8 cellular contexts compared by ENCODE assay signal in the genomic region with DNA sequence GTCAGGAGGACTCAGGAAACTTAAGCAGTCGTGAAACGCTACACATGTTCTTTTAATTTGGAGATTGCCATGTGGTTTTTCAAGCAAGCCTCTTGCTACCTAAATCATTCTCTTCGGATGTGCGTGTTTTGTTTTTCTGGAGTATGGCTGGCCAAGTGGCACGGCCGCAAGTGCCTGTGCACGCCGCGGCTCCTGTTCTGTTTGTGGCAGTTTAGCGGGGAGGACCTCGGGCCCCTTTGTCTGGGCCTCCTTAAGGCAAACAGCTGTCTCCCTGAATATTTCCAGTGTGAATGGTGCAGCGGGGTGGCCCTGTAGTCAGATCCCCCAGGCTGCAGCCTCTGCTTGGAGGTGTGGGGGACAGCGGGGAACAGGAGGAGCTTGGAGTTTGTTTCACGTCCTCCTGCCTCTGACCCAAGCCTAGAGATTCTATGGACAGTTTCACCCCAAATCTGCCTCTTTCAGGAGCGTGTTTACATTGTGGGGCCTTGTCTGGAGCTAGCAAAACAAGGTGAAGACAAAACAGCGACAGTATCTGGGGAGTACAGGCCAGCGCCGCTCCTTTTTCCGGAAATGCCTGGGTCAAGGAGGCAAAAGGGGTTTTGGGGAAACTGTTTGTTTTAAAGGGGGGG. TPM values are rescaled to one million over a fixed set of nuclear protein-coding genes. Genes with fewer than 3 reads are reported as not detected.
DNase-seq lines count a peak whose midpoint lies in the region; TF ChIP-seq lines count a peak whose summit lies in the region.

No MANE protein-coding gene starts in this region.

- H3K79me2 ChIP-seq in SK-N-SH (ENCODE audit: insufficient read depth) (peaks cover 53% of the 10 kb centered on the region), parathyroid adenoma (peaks cover 21% of the 10 kb centered on the region)

- 2% methylated on average over 19 of the region's 19 CpGs for WGBS in SK-N-SH (ENCODE audit: low lambda C conversion rate)

- no peak for TF ChIP-seq CTCF in SK-N-SH (IDR thresholded peaks at IDR 0.05)
- no peak for TF ChIP-seq CTCF in parathyroid adenoma (IDR thresholded peaks at IDR 0.05)

- H2AFZ ChIP-seq in SK-N-SH (ENCODE audit: low read depth) (no peak overlapping the region; the same call in 1 of the 2 replicates), parathyroid adenoma (peak overlapping the region; percentile 44)

- H3K36me3 ChIP-seq in SK-N-SH (replicated peaks in 1 of 2; ENCODE audit: control insufficient read depth in 1 of 2, insufficient read depth in 2 of 2, low read length in 1 of 2) (no peaks in the 10 kb centered on the region), parathyroid adenoma (ENCODE audit: control insufficient read depth, insufficient read depth, low read length) (no peaks in the 10 kb centered on the region)

- no peaks in the 10 kb centered on the region for H3K36me3 Mint-ChIP-seq in activated CD4-positive, alpha-beta T cell treated with anti-CD3 and anti-CD28 coated beads, Interleukin-2, amount 10 ng/mL, durations not matched to agents 24 days and 14 days (ENCODE audit: low read depth)

- peak overlapping the region; percentile 93 for H3K4me3 Mint-ChIP-seq in activated CD4-positive, alpha-beta T cell treated with anti-CD3 and anti-CD28 coated beads, Interleukin-2, amount 10 ng/mL, durations not matched to agents 24 days and 14 days

- peak overlapping the region; percentile 63 to 79; a peak in 3 of 4 replicates for H3K27ac ChIP-seq in SK-N-SH (ENCODE audit: low read depth in 2 of 2, low read length in 1 of 2)
- H3K27ac ChIP-seq in parathyroid adenoma, result peak overlapping the region; percentile 11

- peak overlapping the region; percentile 83 for H3K27ac Mint-ChIP-seq in activated CD4-positive, alpha-beta T cell treated with anti-CD3 and anti-CD28 coated beads, Interleukin-2, amount 10 ng/mL, durations not matched to agents 24 days and 14 days

- CTCF ChIA-PET in SK-N-SH (lab: Yijun Ruan, JAX), result interaction anchor here (0.6 to 2.8 kb wide), 11 partner anchors 9 to 133 kb away, joined by 3 to 24 read pairs (median 4); no protein-coding TSS in a partner anchor

- H3K4me1 Mint-ChIP-seq in activated CD4-positive, alpha-beta T cell treated with anti-CD3 and anti-CD28 coated beads, Interleukin-2, amount 10 ng/mL, durations not matched to agents 24 days and 14 days, result peaks cover 37% of the 10 kb centered on the region

- peaks cover 2% of the 10 kb centered on the region for H3K27me3 Mint-ChIP-seq in activated CD4-positive, alpha-beta T cell treated with anti-CD3 and anti-CD28 coated beads, Interleukin-2, amount 10 ng/mL, durations not matched to agents 24 days and 14 days

- no peak for TF ChIP-seq EP300 in SK-N-SH (IDR thresholded peaks at IDR 0.05; ENCODE audit: borderline replicate concordance in 1 of 2, low read depth in 1 of 2, low read length in 1 of 2)

- H3F3A ChIP-seq in SK-N-SH (replicated peaks; ENCODE audit: insufficient read depth), result peaks cover 22% of the 10 kb centered on the region

- H4K20me1 ChIP-seq in SK-N-SH (ENCODE audit: insufficient read depth), result peaks cover 13% of the 10 kb centered on the region

- no peak for DNase-seq in activated CD4-positive, alpha-beta T cell treated with anti-CD3 and anti-CD28 coated beads, Interleukin-2, amount 10 ng/mL, durations not matched to agents 24 days and 14 days
- no peak for DNase-seq in activated CD4-positive, alpha-beta T cell treated with anti-CD3 and anti-CD28 coated beads for 48 hours
- DNase-seq in SK-N-SH (peak; percentile 60), fibroblast of gingiva (ENCODE audit: low read depth) (peak; percentile 56), iPS-NIHi7 (ENCODE audit: extremely low spot score) (no peak), NCI-H2081 treated with DMSO at 0.1 percent for 48 hours (lab: John Stamatoyannopoulos, UW) (no peak), OCI-M2 (lab: John Stamatoyannopoulos, UW; ENCODE audit: unreplicated experiment) (no peak)

- H3K9me2 ChIP-seq in SK-N-SH, result no peaks in the 10 kb centered on the region

- H3K4me2 ChIP-seq in SK-N-SH, result peak overlapping the region; percentile 90
- peak overlapping the region; percentile 80 for H3K4me2 ChIP-seq in parathyroid adenoma (ENCODE audit: low read length)

- H3K4me3 ChIP-seq in SK-N-SH (ENCODE audit: low read depth in 2 of 2, low read length in 1 of 2) (peak overlapping the region; percentile 67 to 75), parathyroid adenoma (ENCODE audit: low read depth, low read length) (peak overlapping the region; percentile 52)

- no peaks in the 10 kb centered on the region for H3K9me3 Mint-ChIP-seq in activated CD4-positive, alpha-beta T cell treated with anti-CD3 and anti-CD28 coated beads, Interleukin-2, amount 10 ng/mL, durations not matched to agents 24 days and 14 days

- no peaks in the 10 kb centered on the region for H3K9me3 ChIP-seq in SK-N-SH
- H3K9me3 ChIP-seq in parathyroid adenoma (ENCODE audit: control insufficient read depth, low read length), result no peaks in the 10 kb centered on the region

- intact Hi-C loops in activated CD4-positive, alpha-beta T cell treated with anti-CD3 and anti-CD28 coated beads, Interleukin-2, amount 10 ng/mL, durations not matched to agents 24 days and 14 days (cut with micrococcal nuclease), result loop anchor here (10.0 kb wide), 1 partner anchor 71 kb away; no protein-coding TSS in a partner anchor

- H3K9ac ChIP-seq in SK-N-SH, result peak overlapping the region; percentile 61; the same call in 1 of the 2 replicates
- H3K9ac ChIP-seq in parathyroid adenoma, result no peak overlapping the region

- H3K27me3 ChIP-seq in SK-N-SH (ENCODE audit: insufficient read depth) (no peaks in the 10 kb centered on the region), parathyroid adenoma (ENCODE audit: control insufficient read depth, insufficient read depth, low read length) (no peaks in the 10 kb centered on the region)

- POLR2A ChIA-PET in SK-N-SH (lab: Yijun Ruan, JAX), result interaction anchor here (1.0 to 2.7 kb wide), 4 partner anchors 14 to 64 kb away, joined by 4 to 15 read pairs (median 4); partner anchors contain the start of gene C11orf24

- TF ChIP-seq RAD21 in SK-N-SH (IDR thresholded peaks at IDR 0.05; ENCODE audit: low read length), result no peak

- peaks cover 19 to 31% of the 10 kb centered on the region in 2 experiments; a peak in 2 of 4 replicates for H3K4me1 ChIP-seq in SK-N-SH (ENCODE audit: control insufficient read depth in 1 of 2, insufficient read depth in 2 of 2, low read depth in 1 of 2, low read length in 1 of 2)
- H3K4me1 ChIP-seq in parathyroid adenoma, result peaks cover 6% of the 10 kb centered on the region

TF ChIP-seq in SK-N-SH, 30 proteins besides CTCF, POLR2A, EP300 and RAD21:
- peak; percentile 88 for TF ChIP-seq MXI1 (IDR thresholded peaks at IDR 0.05; ENCODE audit: low read depth, low read length)
- no peak for TF ChIP-seq YY1 (IDR thresholded peaks at IDR 0.05; ENCODE audit: low read depth)
- TF ChIP-seq FOXM1 (IDR thresholded peaks at IDR 0.05; ENCODE audit: low read depth), result no peak
- TF ChIP-seq, protein P1, sequence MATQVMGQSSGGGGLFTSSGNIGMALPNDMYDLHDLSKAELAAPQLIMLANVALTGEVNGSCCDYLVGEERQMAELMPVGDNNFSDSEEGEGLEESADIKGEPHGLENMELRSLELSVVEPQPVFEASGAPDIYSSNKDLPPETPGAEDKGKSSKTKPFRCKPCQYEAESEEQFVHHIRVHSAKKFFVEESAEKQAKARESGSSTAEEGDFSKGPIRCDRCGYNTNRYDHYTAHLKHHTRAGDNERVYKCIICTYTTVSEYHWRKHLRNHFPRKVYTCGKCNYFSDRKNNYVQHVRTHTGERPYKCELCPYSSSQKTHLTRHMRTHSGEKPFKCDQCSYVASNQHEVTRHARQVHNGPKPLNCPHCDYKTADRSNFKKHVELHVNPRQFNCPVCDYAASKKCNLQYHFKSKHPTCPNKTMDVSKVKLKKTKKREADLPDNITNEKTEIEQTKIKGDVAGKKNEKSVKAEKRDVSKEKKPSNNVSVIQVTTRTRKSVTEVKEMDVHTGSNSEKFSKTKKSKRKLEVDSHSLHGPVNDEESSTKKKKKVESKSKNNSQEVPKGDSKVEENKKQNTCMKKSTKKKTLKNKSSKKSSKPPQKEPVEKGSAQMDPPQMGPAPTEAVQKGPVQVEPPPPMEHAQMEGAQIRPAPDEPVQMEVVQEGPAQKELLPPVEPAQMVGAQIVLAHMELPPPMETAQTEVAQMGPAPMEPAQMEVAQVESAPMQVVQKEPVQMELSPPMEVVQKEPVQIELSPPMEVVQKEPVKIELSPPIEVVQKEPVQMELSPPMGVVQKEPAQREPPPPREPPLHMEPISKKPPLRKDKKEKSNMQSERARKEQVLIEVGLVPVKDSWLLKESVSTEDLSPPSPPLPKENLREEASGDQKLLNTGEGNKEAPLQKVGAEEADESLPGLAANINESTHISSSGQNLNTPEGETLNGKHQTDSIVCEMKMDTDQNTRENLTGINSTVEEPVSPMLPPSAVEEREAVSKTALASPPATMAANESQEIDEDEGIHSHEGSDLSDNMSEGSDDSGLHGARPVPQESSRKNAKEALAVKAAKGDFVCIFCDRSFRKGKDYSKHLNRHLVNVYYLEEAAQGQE (IDR thresholded peaks at IDR 0.05; ENCODE audit: low read depth, low read length), result no peak
- TF ChIP-seq SIN3A (IDR thresholded peaks at IDR 0.05; ENCODE audit: borderline replicate concordance, low read depth, low read length), result 0 out of 2 replicates have a peak, but pooled peaks have one; percentile 5

RNA-seq across cellular contexts. Expression of gene LRP5, which starts 1.3 kb away (rescaled TPM):
- 23.8 and 33.8 TPM in 2 replicates for total RNA-seq in activated CD4-positive, alpha-beta T cell treated with anti-CD3 and anti-CD28 coated beads, Interleukin-2, amount 10 ng/mL, durations not matched to agents 24 days and 14 days
- polyA plus RNA-seq in SK-N-SH (2012; rRNA removed), result 10.2 and 15.0 TPM in 2 replicates
- 6.1 and 10.0 TPM in 2 replicates for polyA plus RNA-seq in SK-N-SH (2012; cell fraction: cytosol; rRNA removed)
- polyA plus RNA-seq in SK-N-SH (2012; cell fraction: nucleus; rRNA removed), result 18.6 and 21.7 TPM in 2 replicates

RNA-seq across cellular contexts. Expression of gene C11orf24, which starts 41.9 kb away (rescaled TPM):
- 38.0 and 43.2 TPM in 2 replicates for total RNA-seq in activated CD4-positive, alpha-beta T cell treated with anti-CD3 and anti-CD28 coated beads, Interleukin-2, amount 10 ng/mL, durations not matched to agents 24 days and 14 days
- 50.9 and 52.1 TPM in 2 replicates for polyA plus RNA-seq in SK-N-SH (2012; rRNA removed)
- polyA plus RNA-seq in SK-N-SH (2012; cell fraction: cytosol; rRNA removed), result 29.9 and 37.6 TPM in 2 replicates
- 37.7 and 41.7 TPM in 2 replicates for polyA plus RNA-seq in SK-N-SH (2012; cell fraction: nucleus; rRNA removed)

Comparison
In these comparisons a context has a peak if more than half of its experiments do, and no peak if none do; other contexts are left out.
1. DNase-seq: peak in SK-N-SH (single experiment) and fibroblast of gingiva (single experiment); none in activated CD4-positive, alpha-beta T cell treated with anti-CD3 and anti-CD28 coated beads, Interleukin-2, amount 10 ng/mL, durations not matched to agents 24 days and 14 days (single experiment), activated CD4-positive, alpha-beta T cell treated with anti-CD3 and anti-CD28 coated beads for 48 hours (single experiment), iPS-NIHi7 (single experiment), NCI-H2081 treated with DMSO at 0.1 percent for 48 hours (single experiment) and OCI-M2 (single experiment).